ENCODE assay signal across 33 cellular contexts in genomic region chr11:126121316-126121715, GRCh38.
"Had no signal": no experiment of that assay in that cellular context is flagged by ENCODE, and none has a peak within 500 bp of the region (broad histone marks: within the 10 kb centered on the region; RNA-seq: fewer than 3 reads in every experiment).

No MANE protein-coding gene starts in this region.

- H3K36me3 Mint-ChIP-seq: activated naive CD4-positive, alpha-beta T cell treated with anti-CD3 and anti-CD28 coated beads, Interleukin-2, amount 50 U/mL, for 24 hours; activated naive CD8-positive, alpha-beta T cell treated with anti-CD3 and anti-CD28 coated beads, Interleukin-2, amount 10 ng/mL, durations not matched to agents 7 days and 5 days had no signal

- H3K9me3 Mint-ChIP-seq: activated CD4-positive, alpha-beta T cell treated with anti-CD3 and anti-CD28 coated beads, Interleukin-2, amount 10 ng/mL, durations not matched to agents 24 days and 14 days; activated naive CD4-positive, alpha-beta T cell treated with anti-CD3 and anti-CD28 coated beads, Interleukin-2, amount 50 U/mL, for 24 hours; activated naive CD8-positive, alpha-beta T cell treated with anti-CD3 and anti-CD28 coated beads, Interleukin-2, amount 10 ng/mL, durations not matched to agents 7 days and 5 days; activated T-cell treated with anti-CD3 and anti-CD28 coated beads, Interleukin-2, amount 50 U/mL, for 24 hours; activated T-helper 2 cell treated with anti-CD3 and anti-CD28 coated beads, Interferon-gamma antibody, Interleukin-2, Interleukin-4, amounts not matched to agents 10 μg/mL and 5 μg/mL and 100 μg/mL, durations not matched to agents 14 hours and 24 hours and 36 hours; central memory CD8-positive, alpha-beta T cell had no signal

- H3K27me3 ChIP-seq: ascending aorta, cardiac muscle cell, Peyer's patch, SJCRH30 had no signal

- H3K4me1 Mint-ChIP-seq: activated CD4-positive, alpha-beta T cell treated with anti-CD3 and anti-CD28 coated beads, Interleukin-2, amount 10 ng/mL, durations not matched to agents 24 days and 14 days; activated naive CD4-positive, alpha-beta T cell treated with anti-CD3 and anti-CD28 coated beads, Interleukin-2, amount 50 U/mL, for 24 hours; activated naive CD8-positive, alpha-beta T cell treated with anti-CD3 and anti-CD28 coated beads, Interleukin-2, amount 10 ng/mL, durations not matched to agents 7 days and 5 days; central memory CD8-positive, alpha-beta T cell had no signal

- H3K4me3 ChIP-seq: ascending aorta, cardiac muscle cell, Peyer's patch, SJCRH30, SK-N-MC had no signal

- ATAC-seq: activated CD8-positive, alpha-beta T cell treated with anti-CD3 and anti-CD28 coated beads, Interleukin-2, amount 10 ng/mL, durations not matched to agents 7 days and 5 days; PC-3; Right ventricle myocardium inferior had no signal

- H3K27ac ChIP-seq: ascending aorta, cardiac muscle cell, Peyer's patch, SJCRH30, WERI-Rb-1 had no signal

- DNase-seq: activated CD4-positive, alpha-beta T cell treated with anti-CD3 and anti-CD28 coated beads, Interleukin-2, amount 10 ng/mL, durations not matched to agents 24 days and 14 days; activated CD4-positive, alpha-beta T cell treated with anti-CD3 and anti-CD28 coated beads, Interleukin-2, amount 50 U/mL, for 48 hours; activated CD4-positive, CD25-positive, alpha-beta regulatory T cell; activated CD8-positive, alpha-beta T cell treated with anti-CD3 and anti-CD28 coated beads, Interleukin-2, amount 10 ng/mL, durations not matched to agents 7 days and 5 days; activated gamma-delta T cell; activated naive CD4-positive, alpha-beta T cell treated with Interleukin-2 at 50 U/mL for 16 hours; activated naive CD8-positive, alpha-beta T cell treated with anti-CD3 and anti-CD28 coated beads, Interleukin-2, amount 10 ng/mL, durations not matched to agents 7 days and 5 days; activated T-cell treated with anti-CD3 and anti-CD28 coated beads, Interleukin-2, amount 50 U/mL, for 24 hours; amygdala; Karpas-422; KBM-7; NCI-H1048; NCI-H1105 treated with DMSO at 0.1 percent for 48 hours; NCI-H1436; NCI-H1694; NCI-H1930; NCI-H2081 treated with DMSO at 0.1 percent for 48 hours; NCI-H226; NCI-H446 treated with DMSO at 0.1 percent for 48 hours; NCI-H524 treated with DMSO at 0.1 percent for 48 hours; PC-3; Peyer's patch; RPMI8226; SJCRH30; T1000; WERI-Rb-1 had no signal

- H3K4me3 Mint-ChIP-seq: activated CD4-positive, alpha-beta T cell treated with anti-CD3 and anti-CD28 coated beads, Interleukin-2, amount 10 ng/mL, durations not matched to agents 24 days and 14 days; activated CD8-positive, alpha-beta T cell treated with anti-CD3 and anti-CD28 coated beads, Interleukin-2, amount 10 ng/mL, durations not matched to agents 7 days and 5 days; activated naive CD4-positive, alpha-beta T cell treated with anti-CD3 and anti-CD28 coated beads, Interleukin-2, amount 50 U/mL, for 24 hours; activated naive CD8-positive, alpha-beta T cell treated with anti-CD3 and anti-CD28 coated beads, Interleukin-2, amount 10 ng/mL, durations not matched to agents 7 days and 5 days; activated T-cell treated with anti-CD3 and anti-CD28 coated beads, Interleukin-2, amount 50 U/mL, for 24 hours; central memory CD8-positive, alpha-beta T cell had no signal

- H3K36me3 ChIP-seq: ascending aorta, cardiac muscle cell, Peyer's patch, SJCRH30, WERI-Rb-1 had no signal

- H3K9me3 ChIP-seq: ascending aorta, Peyer's patch, SJCRH30 had no signal

- H3K27me3 Mint-ChIP-seq: activated naive CD4-positive, alpha-beta T cell treated with anti-CD3 and anti-CD28 coated beads, Interleukin-2, amount 50 U/mL, for 24 hours; activated T-cell treated with anti-CD3 and anti-CD28 coated beads, Interleukin-2, amount 50 U/mL, for 24 hours had no signal

- H3K27ac Mint-ChIP-seq: activated CD4-positive, alpha-beta T cell treated with anti-CD3 and anti-CD28 coated beads, Interleukin-2, amount 10 ng/mL, durations not matched to agents 24 days and 14 days; activated CD8-positive, alpha-beta T cell treated with anti-CD3 and anti-CD28 coated beads, Interleukin-2, amount 10 ng/mL, durations not matched to agents 7 days and 5 days; activated naive CD4-positive, alpha-beta T cell treated with anti-CD3 and anti-CD28 coated beads, Interleukin-2, amount 50 U/mL, for 24 hours; activated naive CD8-positive, alpha-beta T cell treated with anti-CD3 and anti-CD28 coated beads, Interleukin-2, amount 10 ng/mL, durations not matched to agents 7 days and 5 days; activated T-cell treated with anti-CD3 and anti-CD28 coated beads, Interleukin-2, amount 50 U/mL, for 24 hours; activated T-helper 2 cell treated with anti-CD3 and anti-CD28 coated beads, Interferon-gamma antibody, Interleukin-2, Interleukin-4, amounts not matched to agents 10 μg/mL and 5 μg/mL and 100 μg/mL, durations not matched to agents 14 hours and 24 hours and 36 hours had no signal
